ENCODE assay signal across 20 cellular contexts in genomic region chr10:75967491-75967890, GRCh38.
DNase-seq lines count a peak whose midpoint lies in the region; FAIRE-seq and TF ChIP-seq lines count a peak whose summit lies in the region.
"Had no signal": no experiment of that assay in that cellular context is flagged by ENCODE, and none has a peak within 500 bp of the region (broad histone marks: within the 10 kb centered on the region; RNA-seq: fewer than 3 reads in every experiment).

No MANE protein-coding gene starts in this region.

- no peak overlapping the region for H3K9ac ChIP-seq in astrocyte (ENCODE audit: low read length)
- H3K9ac ChIP-seq: BLaER1, GM23248 had no signal

- H3K79me2 ChIP-seq in astrocyte (ENCODE audit: insufficient read depth, low read length): no peaks in the 10 kb centered on the region

- H3K4me2 ChIP-seq in astrocyte (ENCODE audit: low read length): no peak overlapping the region
- H3K4me2 ChIP-seq: BLaER1 had no signal

- no peak overlapping the region for H2AFZ ChIP-seq in astrocyte (ENCODE audit: low read depth, low read length)
- H2AFZ ChIP-seq: GM23248 had no signal

- H3K9me3 ChIP-seq in astrocyte (ENCODE audit: insufficient read depth, low read depth, low read length): no peaks in the 10 kb centered on the region
- no peaks in the 10 kb centered on the region for H3K9me3 ChIP-seq in esophagus squamous epithelium
- H3K9me3 ChIP-seq: BLaER1, SJSA1 had no signal

- intact Hi-C loops in esophagus squamous epithelium (cut with DNase I): no loop called here

- H3K4me3 Mint-ChIP-seq in astrocyte (ENCODE audit: unreplicated experiment) (no peak overlapping the region), progenitor cell of endocrine pancreas (ENCODE audit: low read depth) (no peak overlapping the region)

- DNase-seq in NCI-H82 (lab: John Stamatoyannopoulos, UW): peak; percentile 48
- DNase-seq in NCI-H82 treated with DMSO at 0.1 percent for 48 hours (lab: John Stamatoyannopoulos, UW; ENCODE audit: unreplicated experiment): no peak
- peak; percentile 69 for DNase-seq in astrocyte (ENCODE audit: low read depth)
- DNase-seq in left kidney (ENCODE audit: low read depth, low spot score): peak; percentile 79
- no peak for DNase-seq in progenitor cell of endocrine pancreas (ENCODE audit: low spot score, unreplicated experiment)
- DNase-seq in GM19240 (ENCODE audit: insufficient read length, low spot score): no peak
- no peak for DNase-seq in esophagus squamous epithelium (lab: John Stamatoyannopoulos, UW)
- DNase-seq in activated T-cell treated with anti-CD3 and anti-CD28 coated beads for 4 hours: no peak
- DNase-seq: 8988T, DMS153, GM23248, KG1, NCI-H1092 treated with DMSO at 0.1 percent for 48 hours, NCI-H2029 treated with DMSO at 0.1 percent for 48 hours, NCI-H226, NCI-H526, PC-3 had no signal

- H3K4me3 ChIP-seq in astrocyte (ENCODE audit: insufficient read depth, low read depth, low read length): no peak overlapping the region
- no peak overlapping the region for H3K4me3 ChIP-seq in esophagus squamous epithelium
- H3K4me3 ChIP-seq: BLaER1, GM23248, SJSA1 had no signal

- no peaks in the 10 kb centered on the region for H4K20me1 ChIP-seq in astrocyte (ENCODE audit: insufficient read depth, low read length)
- H4K20me1 ChIP-seq: BLaER1 had no signal

- 51 to 57% methylated on average over 7 of the region's 7 CpGs for WGBS in esophagus squamous epithelium, 2 donors

- no peak for TF ChIP-seq POLR2A in esophagus squamous epithelium (IDR thresholded peaks at IDR 0.05)

- no peak overlapping the region for H3K27ac ChIP-seq in astrocyte (ENCODE audit: low read depth, low read length)
- no peak overlapping the region for H3K27ac ChIP-seq in esophagus squamous epithelium
- H3K27ac ChIP-seq: BLaER1, GM23248, SJSA1 had no signal

- H3K9me3 Mint-ChIP-seq in astrocyte (ENCODE audit: unreplicated experiment) (no peaks in the 10 kb centered on the region), progenitor cell of endocrine pancreas (ENCODE audit: low read depth) (no peaks in the 10 kb centered on the region)

- H3K4me1 ChIP-seq in astrocyte (ENCODE audit: insufficient read depth, low read length): no peaks in the 10 kb centered on the region
- H3K4me1 ChIP-seq in esophagus squamous epithelium: peaks cover 0 to 20% (median 6%) of the 10 kb centered on the region in 3 donors
- H3K4me1 ChIP-seq: SJSA1 had no signal

- H3K36me3 ChIP-seq in astrocyte (ENCODE audit: insufficient read depth, low read length) (no peaks in the 10 kb centered on the region), esophagus squamous epithelium (no peaks in the 10 kb centered on the region)
- H3K36me3 ChIP-seq: BLaER1, SJSA1 had no signal

- H3K27ac Mint-ChIP-seq in astrocyte (ENCODE audit: unreplicated experiment): no peak overlapping the region
- H3K27ac Mint-ChIP-seq in progenitor cell of endocrine pancreas: no peak overlapping the region

- H3K4me1 Mint-ChIP-seq in astrocyte (ENCODE audit: low read depth, unreplicated experiment) (peaks cover 14% of the 10 kb centered on the region), progenitor cell of endocrine pancreas (ENCODE audit: low read depth) (peaks cover 13% of the 10 kb centered on the region)

- no peaks in the 10 kb centered on the region for H3K27me3 ChIP-seq in astrocyte (ENCODE audit: insufficient read depth, low read length)
- H3K27me3 ChIP-seq in esophagus squamous epithelium: no peaks in the 10 kb centered on the region
- H3K27me3 ChIP-seq: BLaER1, SJSA1 had no signal

- TF ChIP-seq CTCF in astrocyte (IDR thresholded peaks at IDR 0.05; ENCODE audit: insufficient read depth, low read depth, low read length): no peak
- no peak for TF ChIP-seq CTCF in progenitor cell of endocrine pancreas (IDR thresholded peaks at IDR 0.05; ENCODE audit: unreplicated experiment)
- no peak for TF ChIP-seq CTCF in esophagus squamous epithelium (IDR thresholded peaks at IDR 0.05)

- H3K36me3 Mint-ChIP-seq in astrocyte (ENCODE audit: low read depth, unreplicated experiment) (no peaks in the 10 kb centered on the region), progenitor cell of endocrine pancreas (ENCODE audit: insufficient read depth) (no peaks in the 10 kb centered on the region)

- FAIRE-seq in astrocyte (lab: Jason Lieb, UNC): no peak
- FAIRE-seq: GM18507 had no signal

- H3K27me3 Mint-ChIP-seq in astrocyte (ENCODE audit: low read depth, unreplicated experiment) (peaks cover 5% of the 10 kb centered on the region), progenitor cell of endocrine pancreas (peaks cover 15% of the 10 kb centered on the region)

Comparison
In these comparisons a context has a peak if more than half of its experiments do, and no peak if none do; other contexts are left out.
1. DNase-seq: peak in NCI-H82 (single experiment), astrocyte (single experiment) and left kidney (single experiment); none in NCI-H82 treated with DMSO at 0.1 percent for 48 hours (single experiment), progenitor cell of endocrine pancreas (single experiment), GM19240 (single experiment), esophagus squamous epithelium (single experiment) and activated T-cell treated with anti-CD3 and anti-CD28 coated beads for 4 hours (single experiment).